Comparison of ENCODE assay signal across 19 cellular contexts in the genomic region with DNA sequence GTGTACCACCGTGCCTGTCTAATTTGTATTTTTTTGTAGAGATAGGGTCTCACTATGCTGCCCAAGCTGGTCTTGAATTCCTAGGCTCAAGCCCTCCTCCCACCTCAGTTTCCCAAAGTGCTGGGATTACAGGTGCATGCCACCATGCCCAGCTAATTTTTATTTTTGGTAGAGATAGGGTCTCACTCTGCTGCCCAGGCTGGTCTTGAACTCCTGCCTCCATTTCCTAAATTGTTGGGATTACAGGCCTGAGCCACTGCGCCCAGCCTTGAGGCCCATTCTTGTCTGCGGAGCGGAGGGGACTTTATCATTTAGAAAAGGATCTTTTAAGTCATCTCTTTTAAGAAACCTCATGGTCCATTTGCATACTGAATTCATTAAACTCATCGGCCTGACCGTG.
"Had no signal": no experiment of that assay in that cellular context is flagged by ENCODE, and none has a peak within 500 bp of the region (broad histone marks: within the 10 kb centered on the region; RNA-seq: fewer than 3 reads in every experiment).

No MANE protein-coding gene starts in this region.

- H3K4me1 Mint-ChIP-seq: activated CD8-positive, alpha-beta memory T cell treated with anti-CD3 and anti-CD28 coated beads, Interleukin-2, amount 10 ng/mL, durations not matched to agents 7 days and 5 days had no signal

- H3K9me3 Mint-ChIP-seq: activated T-cell treated with anti-CD3 and anti-CD28 coated beads, Interleukin-2, amount 50 U/mL, for 24 hours; endodermal cell; immature natural killer cell; natural killer cell treated with Interleukin-12 subunit alpha and Interleukin-12 subunit beta and Interleukin-15 and Interleukin-18, amount 100 ng/mL, for 72 hours; stimulated activated naive CD8-positive, alpha-beta T cell treated with anti-CD3 and anti-CD28 coated beads, Interleukin-15, amount 100 ng/mL, for 72 hours had no signal

- H3K36me3 ChIP-seq: brain microvascular endothelial cell, right lobe of liver had no signal

- H3K4me3 ChIP-seq: lung, psoas muscle, right lobe of liver, thoracic aorta, vagina had no signal

- H3K27me3 Mint-ChIP-seq: activated CD8-positive, alpha-beta memory T cell treated with anti-CD3 and anti-CD28 coated beads, Interleukin-2, amount 10 ng/mL, durations not matched to agents 7 days and 5 days; activated naive CD8-positive, alpha-beta T cell; activated T-cell treated with anti-CD3 and anti-CD28 coated beads, Interleukin-2, amount 50 U/mL, for 24 hours; natural killer cell treated with Interleukin-12 subunit alpha and Interleukin-12 subunit beta and Interleukin-15 and Interleukin-18, amount 100 ng/mL, for 72 hours; stimulated activated naive CD8-positive, alpha-beta T cell treated with anti-CD3 and anti-CD28 coated beads, Interleukin-15, amount 100 ng/mL, for 72 hours had no signal

- DNase-seq: activated CD4-positive, alpha-beta T cell treated with anti-CD3 and anti-CD28 coated beads for 1 hour; activated CD4-positive, alpha-beta T cell treated with anti-CD3 and anti-CD28 coated beads, Interleukin-2, amount 50 U/mL, for 48 hours; activated CD8-positive, alpha-beta memory T cell treated with anti-CD3 and anti-CD28 coated beads, Interleukin-2, amount 10 ng/mL, durations not matched to agents 7 days and 5 days; activated T-cell treated with anti-CD3 and anti-CD28 coated beads, Interleukin-2, amount 50 U/mL, for 24 hours; brain microvascular endothelial cell; dermis blood vessel endothelial cell; psoas muscle; stimulated activated CD4-positive, alpha-beta T cell treated with anti-CD3 and anti-CD28 coated beads, Interleukin-12 subunit alpha, Interleukin-12 subunit beta, amount 100 ng/mL, for 4 hours; stimulated activated CD4-positive, alpha-beta T cell treated with anti-CD3 and anti-CD28 coated beads, Interleukin-4, amount 100 ng/mL, for 1 hour; stimulated activated CD8-positive, alpha-beta memory T cell treated with anti-CD3 and anti-CD28 coated beads, Interleukin-4, amount 100 ng/mL, for 48 hours; stimulated activated naive CD8-positive, alpha-beta T cell treated with anti-CD3 and anti-CD28 coated beads, Interleukin-15, amount 100 ng/mL, for 72 hours had no signal

- H3K27ac Mint-ChIP-seq: activated CD8-positive, alpha-beta memory T cell treated with anti-CD3 and anti-CD28 coated beads, Interleukin-2, amount 10 ng/mL, durations not matched to agents 7 days and 5 days; activated naive CD8-positive, alpha-beta T cell; activated T-cell treated with anti-CD3 and anti-CD28 coated beads, Interleukin-2, amount 50 U/mL, for 24 hours; natural killer cell treated with Interleukin-12 subunit alpha and Interleukin-12 subunit beta and Interleukin-15 and Interleukin-18, amount 100 ng/mL, for 72 hours; stimulated activated naive CD8-positive, alpha-beta T cell treated with anti-CD3 and anti-CD28 coated beads, Interleukin-15, amount 100 ng/mL, for 72 hours had no signal

- H3K4me1 ChIP-seq: psoas muscle, right lobe of liver had no signal

- ATAC-seq: activated CD8-positive, alpha-beta memory T cell treated with anti-CD3 and anti-CD28 coated beads, Interleukin-2, amount 10 ng/mL, durations not matched to agents 7 days and 5 days; stimulated activated naive CD8-positive, alpha-beta T cell treated with anti-CD3 and anti-CD28 coated beads, Interleukin-15, amount 100 ng/mL, for 72 hours had no signal

- H3K27me3 ChIP-seq: brain microvascular endothelial cell, right lobe of liver, vagina had no signal

- H3K4me3 Mint-ChIP-seq: activated CD8-positive, alpha-beta memory T cell treated with anti-CD3 and anti-CD28 coated beads, Interleukin-2, amount 10 ng/mL, durations not matched to agents 7 days and 5 days; activated naive CD8-positive, alpha-beta T cell; activated T-cell treated with anti-CD3 and anti-CD28 coated beads, Interleukin-2, amount 50 U/mL, for 24 hours; endodermal cell; natural killer cell treated with Interleukin-12 subunit alpha and Interleukin-12 subunit beta and Interleukin-15 and Interleukin-18, amount 100 ng/mL, for 72 hours; stimulated activated naive CD8-positive, alpha-beta T cell treated with anti-CD3 and anti-CD28 coated beads, Interleukin-15, amount 100 ng/mL, for 72 hours had no signal

- H3K9me3 ChIP-seq: psoas muscle, right lobe of liver, thoracic aorta, vagina had no signal

- H3K27ac ChIP-seq: brain microvascular endothelial cell, psoas muscle, right lobe of liver, thoracic aorta, vagina had no signal
